10 cellular contexts compared by ENCODE assay signal in genomic region chr9:108053555-108054061, GRCh38.
DNase-seq lines count a peak whose midpoint lies in the region; ATAC-seq and TF ChIP-seq lines count a peak whose summit lies in the region.
"Had no signal": no experiment of that assay in that cellular context is flagged by ENCODE, and none has a peak within 500 bp of the region (broad histone marks: within the 10 kb centered on the region; RNA-seq: fewer than 3 reads in every experiment).

No MANE protein-coding gene starts in this region.

- peaks cover 26% of the 10 kb centered on the region for H3K4me1 ChIP-seq in fibroblast of lung (ENCODE audit: control insufficient read depth, extremely low read depth, insufficient read depth, low read length)

- H3K4me3 Mint-ChIP-seq in osteocyte (ENCODE audit: unreplicated experiment): no peak overlapping the region
- H3K4me3 Mint-ChIP-seq in effector memory CD8-positive, alpha-beta T cell: no peak overlapping the region

- no peaks in the 10 kb centered on the region for H3K9me3 ChIP-seq in fibroblast of lung (ENCODE audit: control insufficient read depth, insufficient read depth, low read depth, low read length)

- TF ChIP-seq CTCF in fibroblast of lung (conservative IDR thresholded peaks at IDR 0.05 in 1 of 2, IDR thresholded peaks at IDR 0.05 in 1 of 2; ENCODE audit: low read depth in 1 of 2, low read length in 2 of 2) (no peak), osteocyte (IDR thresholded peaks at IDR 0.05) (no peak)

- DNase-seq in AG20443 (ENCODE audit: low spot score): peak; percentile 42
- DNase-seq in NCI-H2196 (lab: John Stamatoyannopoulos, UW; ENCODE audit: unreplicated experiment): peak; percentile 9
- DNase-seq in fibroblast of lung (ENCODE audit: low read depth in 2 of 2): peak; percentile 87 to 93
- DNase-seq in osteocyte (ENCODE audit: extremely low spot score, unreplicated experiment): no peak
- no peak for DNase-seq in activated CD8-positive, alpha-beta memory T cell treated with anti-CD3 and anti-CD28 coated beads, Interleukin-2, amount 50 U/mL, for 4 hours
- no peak for DNase-seq in effector memory CD8-positive, alpha-beta T cell
- DNase-seq: activated T-cell treated with anti-CD3 and anti-CD28 coated beads, Interleukin-2, amount 50 U/mL, for 48 hours; midbrain had no signal

- H3K4me3 ChIP-seq in fibroblast of lung (replicated peaks in 1 of 4; ENCODE audit: control extremely low read depth in 1 of 4, insufficient read depth in 1 of 4, low read depth in 3 of 4, low read length in 4 of 4): no peak overlapping the region

- peaks cover 61% of the 10 kb centered on the region for H3K4me1 Mint-ChIP-seq in osteocyte (ENCODE audit: unreplicated experiment)
- no peaks in the 10 kb centered on the region for H3K4me1 Mint-ChIP-seq in effector memory CD8-positive, alpha-beta T cell (ENCODE audit: low read depth in 2 of 2)

- H4K20me1 ChIP-seq in fibroblast of lung (ENCODE audit: control insufficient read depth, extremely low read depth, insufficient read depth, low read length): no peaks in the 10 kb centered on the region

- H3K79me2 ChIP-seq in fibroblast of lung (ENCODE audit: control insufficient read depth, insufficient read depth, low read length): no peaks in the 10 kb centered on the region

- H3K27me3 ChIP-seq in fibroblast of lung (ENCODE audit: control insufficient read depth, insufficient read depth, low read length): no peaks in the 10 kb centered on the region

- peak overlapping the region; percentile 65 for H3K27ac Mint-ChIP-seq in osteocyte (ENCODE audit: unreplicated experiment)
- no peak overlapping the region for H3K27ac Mint-ChIP-seq in effector memory CD8-positive, alpha-beta T cell

- no peaks in the 10 kb centered on the region for H3K36me3 Mint-ChIP-seq in osteocyte (ENCODE audit: unreplicated experiment)
- no peaks in the 10 kb centered on the region for H3K36me3 Mint-ChIP-seq in effector memory CD8-positive, alpha-beta T cell (ENCODE audit: insufficient read depth)

- peak overlapping the region; percentile 42 for H3K27ac ChIP-seq in fibroblast of lung (ENCODE audit: insufficient read depth, low read length)

- H3K4me2 ChIP-seq in fibroblast of lung (ENCODE audit: extremely low read depth, insufficient read depth, low read length): peak overlapping the region; percentile 60

- ATAC-seq in GM18502 (IDR thresholded peaks at IDR 0.05; ENCODE audit: poor library complexity, unreplicated experiment): no peak
- no peak for ATAC-seq in effector memory CD8-positive, alpha-beta T cell (replicated peaks)
- no peak for ATAC-seq in activated CD4-positive, CD25-positive, alpha-beta regulatory T cell treated with anti-CD3 and anti-CD28 coated beads, Interleukin-2, amount 50 U/mL, for 24 hours

- peak overlapping the region; percentile 72 for H2AFZ ChIP-seq in fibroblast of lung (ENCODE audit: low read length)

- no peak overlapping the region for H3K9ac ChIP-seq in fibroblast of lung (ENCODE audit: insufficient read depth, low read length)

- no peaks in the 10 kb centered on the region for H3K9me3 Mint-ChIP-seq in osteocyte (ENCODE audit: unreplicated experiment)
- peaks cover 13 to 25% of the 10 kb centered on the region in 2 donors for H3K9me3 Mint-ChIP-seq in effector memory CD8-positive, alpha-beta T cell

- H3K36me3 ChIP-seq in fibroblast of lung (ENCODE audit: control insufficient read depth, insufficient read depth, low read length): no peaks in the 10 kb centered on the region

- H3K27me3 Mint-ChIP-seq in osteocyte (ENCODE audit: unreplicated experiment): no peaks in the 10 kb centered on the region
- H3K27me3 Mint-ChIP-seq in effector memory CD8-positive, alpha-beta T cell: no peaks in the 10 kb centered on the region

Comparison
In these comparisons a context has a peak if more than half of its experiments do, and no peak if none do; other contexts are left out.
1. DNase-seq: peak in AG20443 (single experiment), NCI-H2196 (single experiment) and fibroblast of lung (2 of 2); none in osteocyte (single experiment), activated CD8-positive, alpha-beta memory T cell treated with anti-CD3 and anti-CD28 coated beads, Interleukin-2, amount 50 U/mL, for 4 hours (single experiment) and effector memory CD8-positive, alpha-beta T cell (0 of 3).